1 cellular context compared by ENCODE assay signal in the genomic region with DNA sequence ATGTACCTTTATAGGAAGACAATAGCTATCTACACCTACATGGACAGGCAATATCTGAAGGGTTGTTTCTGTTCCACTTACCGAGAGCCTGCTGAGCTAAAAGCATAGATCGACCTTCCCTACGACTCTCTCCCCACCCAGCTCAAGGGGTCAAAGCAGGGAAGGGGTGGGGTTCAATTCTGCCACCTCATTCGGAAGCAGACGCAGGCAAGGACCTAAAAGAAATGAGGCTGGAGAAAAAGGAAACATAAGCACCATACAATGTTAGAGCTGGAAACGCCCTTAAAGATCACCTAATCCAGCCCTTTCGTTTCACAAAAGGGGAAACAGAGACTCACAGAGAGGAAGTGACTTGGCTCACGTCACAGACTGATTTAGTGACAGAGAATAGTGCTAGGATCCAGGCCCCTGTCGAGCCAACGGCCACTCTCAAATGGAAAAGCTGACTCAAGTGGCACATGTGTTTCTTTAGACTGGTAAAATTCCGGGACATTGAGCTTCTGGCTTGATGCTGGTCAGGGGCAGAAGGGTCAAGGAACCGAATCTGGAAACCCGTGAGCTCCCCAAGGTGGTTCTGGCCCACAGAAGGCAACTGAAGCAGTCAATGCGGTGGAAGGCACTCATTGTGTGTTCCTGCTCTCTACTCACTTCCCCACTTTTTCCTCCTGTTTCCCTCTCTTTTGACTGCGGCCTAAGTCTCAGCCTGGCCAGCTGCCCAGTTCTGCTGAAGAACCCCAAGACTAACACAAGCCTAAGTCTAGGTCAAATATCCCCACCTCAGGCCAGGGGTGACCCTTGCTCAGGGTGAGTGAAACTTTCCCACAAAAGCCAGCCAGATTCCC.
TF ChIP-seq lines count a peak whose summit lies in the region.

No MANE protein-coding gene starts in this region.

TF ChIP-seq in K562, 482 proteins besides CTCF, POLR2A, EP300 and RAD21 (continued from another document and continues in another):
- TF ChIP-seq, protein P1, sequence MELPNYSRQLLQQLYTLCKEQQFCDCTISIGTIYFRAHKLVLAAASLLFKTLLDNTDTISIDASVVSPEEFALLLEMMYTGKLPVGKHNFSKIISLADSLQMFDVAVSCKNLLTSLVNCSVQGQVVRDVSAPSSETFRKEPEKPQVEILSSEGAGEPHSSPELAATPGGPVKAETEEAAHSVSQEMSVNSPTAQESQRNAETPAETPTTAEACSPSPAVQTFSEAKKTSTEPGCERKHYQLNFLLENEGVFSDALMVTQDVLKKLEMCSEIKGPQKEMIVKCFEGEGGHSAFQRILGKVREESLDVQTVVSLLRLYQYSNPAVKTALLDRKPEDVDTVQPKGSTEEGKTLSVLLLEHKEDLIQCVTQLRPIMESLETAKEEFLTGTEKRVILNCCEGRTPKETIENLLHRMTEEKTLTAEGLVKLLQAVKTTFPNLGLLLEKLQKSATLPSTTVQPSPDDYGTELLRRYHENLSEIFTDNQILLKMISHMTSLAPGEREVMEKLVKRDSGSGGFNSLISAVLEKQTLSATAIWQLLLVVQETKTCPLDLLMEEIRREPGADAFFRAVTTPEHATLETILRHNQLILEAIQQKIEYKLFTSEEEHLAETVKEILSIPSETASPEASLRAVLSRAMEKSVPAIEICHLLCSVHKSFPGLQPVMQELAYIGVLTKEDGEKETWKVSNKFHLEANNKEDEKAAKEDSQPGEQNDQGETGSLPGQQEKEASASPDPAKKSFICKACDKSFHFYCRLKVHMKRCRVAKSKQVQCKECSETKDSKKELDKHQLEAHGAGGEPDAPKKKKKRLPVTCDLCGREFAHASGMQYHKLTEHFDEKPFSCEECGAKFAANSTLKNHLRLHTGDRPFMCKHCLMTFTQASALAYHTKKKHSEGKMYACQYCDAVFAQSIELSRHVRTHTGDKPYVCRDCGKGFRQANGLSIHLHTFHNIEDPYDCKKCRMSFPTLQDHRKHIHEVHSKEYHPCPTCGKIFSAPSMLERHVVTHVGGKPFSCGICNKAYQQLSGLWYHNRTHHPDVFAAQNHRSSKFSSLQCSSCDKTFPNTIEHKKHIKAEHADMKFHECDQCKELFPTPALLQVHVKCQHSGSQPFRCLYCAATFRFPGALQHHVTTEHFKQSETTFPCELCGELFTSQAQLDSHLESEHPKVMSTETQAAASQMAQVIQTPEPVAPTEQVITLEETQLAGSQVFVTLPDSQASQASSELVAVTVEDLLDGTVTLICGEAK (IDR thresholded peaks at IDR 0.05) = 0 out of 2 replicates have a peak, but pooled peaks have one; percentile 31
- TF ChIP-seq, protein P1 (CRISPR knock-in tag; IDR thresholded peaks at IDR 0.05) = no peak
- TF ChIP-seq MEIS2 (IDR thresholded peaks at IDR 0.05; ENCODE audit: partially characterized antibody) (peak; percentile 70), GTF3C2 (IDR thresholded peaks at IDR 0.05; ENCODE audit: borderline replicate concordance, extremely low read depth, insufficient read length) (no peak), HNRNPH1 (optimal IDR thresholded peaks at IDR 0.05; ENCODE audit: low read depth, low read length) (no peak), KDM4B (IDR thresholded peaks at IDR 0.05; ENCODE audit: borderline replicate concordance in 2 of 2, low read depth in 1 of 2) (no peak), ZKSCAN3 (CRISPR knock-in tag; IDR thresholded peaks at IDR 0.05) (no peak), NR3C1 (CRISPR knock-in tag; IDR thresholded peaks at IDR 0.05) (no peak), SNRNP70 (optimal IDR thresholded peaks at IDR 0.05; ENCODE audit: low read depth, low read length) (no peak), PATZ1 (CRISPR knock-in tag; IDR thresholded peaks at IDR 0.05; ENCODE audit: borderline replicate concordance) (no peak), ZNF184 (CRISPR knock-in tag; IDR thresholded peaks at IDR 0.05) (no peak), NELFE (IDR thresholded peaks at IDR 0.05; ENCODE audit: insufficient read depth, insufficient read length) (no peak), JUND (IDR thresholded peaks at IDR 0.05; ENCODE audit: borderline replicate concordance, low read depth, low read length) (no peak), JUND (tag; IDR thresholded peaks at IDR 0.05; ENCODE audit: borderline replicate concordance, low read depth, low read length) (peak; percentile 77; the same call in 2 of the 3 replicates), MIER1 (IDR thresholded peaks at IDR 0.05; ENCODE audit: low read depth) (no peak), GATAD2A (IDR thresholded peaks at IDR 0.05) (no peak), NFRKB (IDR thresholded peaks at IDR 0.05; ENCODE audit: low read depth) (peak; percentile 31; the same call in 1 of the 2 replicates), KAT8 (IDR thresholded peaks at IDR 0.05; ENCODE audit: low read depth) (no peak), NR4A1 (CRISPR knock-in tag; IDR thresholded peaks at IDR 0.05) (no peak), NR4A1 (tag; IDR thresholded peaks at IDR 0.05) (no peak), ZFX (CRISPR knock-in tag; IDR thresholded peaks at IDR 0.05) (peak; percentile 42; the same call in 1 of the 2 replicates), RAD51 (IDR thresholded peaks at IDR 0.05; ENCODE audit: borderline replicate concordance, low read depth) (no peak), HDGF (IDR thresholded peaks at IDR 0.05) (no peak), ZNF384 (IDR thresholded peaks at IDR 0.05; ENCODE audit: low read depth, low read length) (no peak), FOSL1 (tag; conservative IDR thresholded peaks at IDR 0.05) (peak; percentile 45; the same call in 1 of the 2 replicates)
- TF ChIP-seq, protein P2, sequence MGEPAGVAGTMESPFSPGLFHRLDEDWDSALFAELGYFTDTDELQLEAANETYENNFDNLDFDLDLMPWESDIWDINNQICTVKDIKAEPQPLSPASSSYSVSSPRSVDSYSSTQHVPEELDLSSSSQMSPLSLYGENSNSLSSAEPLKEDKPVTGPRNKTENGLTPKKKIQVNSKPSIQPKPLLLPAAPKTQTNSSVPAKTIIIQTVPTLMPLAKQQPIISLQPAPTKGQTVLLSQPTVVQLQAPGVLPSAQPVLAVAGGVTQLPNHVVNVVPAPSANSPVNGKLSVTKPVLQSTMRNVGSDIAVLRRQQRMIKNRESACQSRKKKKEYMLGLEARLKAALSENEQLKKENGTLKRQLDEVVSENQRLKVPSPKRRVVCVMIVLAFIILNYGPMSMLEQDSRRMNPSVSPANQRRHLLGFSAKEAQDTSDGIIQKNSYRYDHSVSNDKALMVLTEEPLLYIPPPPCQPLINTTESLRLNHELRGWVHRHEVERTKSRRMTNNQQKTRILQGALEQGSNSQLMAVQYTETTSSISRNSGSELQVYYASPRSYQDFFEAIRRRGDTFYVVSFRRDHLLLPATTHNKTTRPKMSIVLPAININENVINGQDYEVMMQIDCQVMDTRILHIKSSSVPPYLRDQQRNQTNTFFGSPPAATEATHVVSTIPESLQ (CRISPR knock-in tag; IDR thresholded peaks at IDR 0.05) = no peak
- TF ChIP-seq, protein P3, sequence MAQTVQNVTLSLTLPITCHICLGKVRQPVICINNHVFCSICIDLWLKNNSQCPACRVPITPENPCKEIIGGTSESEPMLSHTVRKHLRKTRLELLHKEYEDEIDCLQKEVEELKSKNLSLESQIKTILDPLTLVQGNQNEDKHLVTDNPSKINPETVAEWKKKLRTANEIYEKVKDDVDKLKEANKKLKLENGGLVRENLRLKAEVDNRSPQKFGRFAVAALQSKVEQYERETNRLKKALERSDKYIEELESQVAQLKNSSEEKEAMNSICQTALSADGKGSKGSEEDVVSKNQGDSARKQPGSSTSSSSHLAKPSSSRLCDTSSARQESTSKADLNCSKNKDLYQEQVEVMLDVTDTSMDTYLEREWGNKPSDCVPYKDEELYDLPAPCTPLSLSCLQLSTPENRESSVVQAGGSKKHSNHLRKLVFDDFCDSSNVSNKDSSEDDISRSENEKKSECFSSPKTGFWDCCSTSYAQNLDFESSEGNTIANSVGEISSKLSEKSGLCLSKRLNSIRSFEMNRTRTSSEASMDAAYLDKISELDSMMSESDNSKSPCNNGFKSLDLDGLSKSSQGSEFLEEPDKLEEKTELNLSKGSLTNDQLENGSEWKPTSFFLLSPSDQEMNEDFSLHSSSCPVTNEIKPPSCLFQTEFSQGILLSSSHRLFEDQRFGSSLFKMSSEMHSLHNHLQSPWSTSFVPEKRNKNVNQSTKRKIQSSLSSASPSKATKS (CRISPR knock-in tag; IDR thresholded peaks at IDR 0.05) = no peak
